ENCODE assay signal across 10 cellular contexts in the genomic region with DNA sequence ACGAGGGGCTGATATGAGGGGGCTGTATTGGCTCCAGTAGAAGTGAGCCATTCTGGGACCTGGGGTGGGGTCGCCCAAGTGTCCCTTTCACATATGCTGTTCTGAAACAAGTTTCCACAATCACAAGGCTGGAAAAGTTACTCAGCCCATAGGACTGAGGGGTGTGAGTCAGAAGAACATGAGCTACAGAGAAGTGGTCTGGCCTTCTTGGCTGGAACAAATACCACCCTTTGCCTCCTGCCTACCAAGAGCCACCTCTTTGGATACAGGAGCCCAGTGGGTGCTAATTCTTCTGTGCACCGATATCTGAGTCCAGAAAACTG. TPM values are rescaled to one million over a fixed set of nuclear protein-coding genes. Genes with fewer than 3 reads are reported as not detected.
DNase-seq lines count a peak whose midpoint lies in the region; ATAC-seq and TF ChIP-seq lines count a peak whose summit lies in the region.
"Had no signal": no experiment of that assay in that cellular context is flagged by ENCODE, and none has a peak within 500 bp of the region (broad histone marks: within the 10 kb centered on the region; RNA-seq: fewer than 3 reads in every experiment).

No MANE protein-coding gene starts in this region.

- H3K9me3 Mint-ChIP-seq in endothelial cell (ENCODE audit: unreplicated experiment): no peaks in the 10 kb centered on the region

- peaks cover 0 to 12% (median 4%) of the 10 kb centered on the region in 4 donors for H3K4me1 ChIP-seq in Peyer's patch

- no peak overlapping the region for H3K4me3 Mint-ChIP-seq in endothelial cell (ENCODE audit: unreplicated experiment)

- TF ChIP-seq CTCF in Peyer's patch (IDR thresholded peaks at IDR 0.05) (no peak), endothelial cell (IDR thresholded peaks at IDR 0.05; ENCODE audit: unreplicated experiment) (no peak)

- DNase-seq in EH (ENCODE audit: low read depth) (peak; percentile 66), Peyer's patch (no peak), fibroblast of gingiva (ENCODE audit: low read depth) (peak; percentile 30), skeletal muscle cell (ENCODE audit: low read depth) (peak; percentile 49), NCI-H2171 (lab: John Stamatoyannopoulos, UW) (no peak), NCI-H2171 treated with DMSO at 0.1 percent for 48 hours (lab: John Stamatoyannopoulos, UW) (no peak), endothelial cell (ENCODE audit: low spot score) (no peak)
- DNase-seq: NCI-H446 treated with DMSO at 0.1 percent for 48 hours had no signal

- H3K27me3 Mint-ChIP-seq in endothelial cell (ENCODE audit: unreplicated experiment): peaks cover 6% of the 10 kb centered on the region

- H3K27ac ChIP-seq in Peyer's patch: peak overlapping the region; percentile 91 to 99 (median 98)

- no peaks in the 10 kb centered on the region for H3K27me3 ChIP-seq in Peyer's patch

- no peak for ATAC-seq in HG03520 (IDR thresholded peaks at IDR 0.05; ENCODE audit: unreplicated experiment)

- no peaks in the 10 kb centered on the region for H3K9me3 ChIP-seq in Peyer's patch
- H3K9me3 ChIP-seq: neutrophil had no signal

- H3K36me3 ChIP-seq in Peyer's patch: no peaks in the 10 kb centered on the region

- no peak for TF ChIP-seq POLR2A in Peyer's patch (IDR thresholded peaks at IDR 0.05)

- H3K36me3 Mint-ChIP-seq in endothelial cell (ENCODE audit: low read depth, unreplicated experiment): no peaks in the 10 kb centered on the region

- H3K4me3 ChIP-seq in Peyer's patch (no peak overlapping the region), skeletal muscle cell (ENCODE audit: low read depth, low read length) (no peak overlapping the region)

- H3K27ac Mint-ChIP-seq in endothelial cell (ENCODE audit: unreplicated experiment): no peak overlapping the region

- H3K4me1 Mint-ChIP-seq in endothelial cell (ENCODE audit: unreplicated experiment): peaks cover 9% of the 10 kb centered on the region

RNA-seq across cellular contexts. Expression of gene MEF2D, which starts 42.4 kb away (rescaled TPM):
- total RNA-seq in Peyer's patch: 10 to 100 TPM; 46.8 to 97.4 (median 64.1) TPM
- total RNA-seq in endothelial cell (ENCODE audit: unreplicated experiment): 45.2 TPM

Comparison
In these comparisons a context has a peak if more than half of its experiments do, and no peak if none do; other contexts are left out.
1. DNase-seq: peak in EH (single experiment), fibroblast of gingiva (single experiment) and skeletal muscle cell (single experiment); none in Peyer's patch (0 of 3), NCI-H2171 (single experiment), NCI-H2171 treated with DMSO at 0.1 percent for 48 hours (single experiment) and endothelial cell (single experiment).